ENCODE assay signal across 17 cellular contexts in the genomic region with DNA sequence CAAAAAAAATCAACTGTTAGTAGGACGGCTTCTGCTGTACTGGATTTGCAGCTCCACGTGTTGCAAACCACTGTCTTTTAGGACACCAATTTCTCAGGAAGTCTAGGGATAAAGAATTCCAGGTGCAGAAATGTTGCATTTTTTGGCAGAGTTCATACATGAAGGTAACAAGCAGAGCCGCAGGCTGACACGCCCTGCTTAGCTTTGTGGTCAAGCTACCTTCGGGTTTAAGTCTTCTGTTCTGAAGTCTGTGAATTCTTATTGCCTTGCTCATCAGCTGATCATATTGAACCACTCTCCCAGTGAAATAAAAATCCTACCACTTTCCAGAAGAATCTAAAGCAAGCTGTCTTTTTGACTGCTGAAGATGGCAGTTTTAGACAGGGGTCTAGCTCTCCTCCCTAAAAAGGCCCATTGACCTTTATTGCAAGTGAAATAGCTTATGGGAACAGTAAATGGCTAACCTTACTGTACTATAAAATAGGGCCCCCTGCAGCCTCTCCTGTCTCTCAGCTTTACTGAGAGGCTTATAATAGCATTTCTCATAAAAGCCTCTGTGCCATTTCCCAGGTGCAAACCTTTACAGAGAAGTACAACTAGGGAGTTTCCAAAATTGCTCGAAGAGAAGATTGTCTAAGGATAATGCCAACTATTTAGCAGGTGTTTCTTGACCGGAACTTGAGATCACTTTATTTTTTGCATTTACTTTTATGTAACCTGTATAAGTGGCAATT.
DNase-seq lines count a peak whose midpoint lies in the region; ATAC-seq, FAIRE-seq and TF ChIP-seq lines count a peak whose summit lies in the region.
"Had no signal": no experiment of that assay in that cellular context is flagged by ENCODE, and none has a peak within 500 bp of the region (broad histone marks: within the 10 kb centered on the region; RNA-seq: fewer than 3 reads in every experiment).

No MANE protein-coding gene starts in this region.

- H3K79me1 ChIP-seq in mesendoderm (ENCODE audit: low read length): no peaks in the 10 kb centered on the region

- H3K27ac ChIP-seq in brain microvascular endothelial cell (no peak overlapping the region), mesendoderm (ENCODE audit: low read depth, low read length) (no peak overlapping the region)
- H3K27ac ChIP-seq: adrenal gland, pancreas had no signal

- H3K36me3 ChIP-seq in MG63: no peaks in the 10 kb centered on the region
- H3K36me3 ChIP-seq in brain microvascular endothelial cell (replicated peaks): no peaks in the 10 kb centered on the region
- no peaks in the 10 kb centered on the region for H3K36me3 ChIP-seq in mesendoderm (ENCODE audit: control insufficient read depth, insufficient read depth, low read length)
- H3K36me3 ChIP-seq: adrenal gland, pancreas had no signal

- no peak overlapping the region for H2BK120ac ChIP-seq in mesendoderm (ENCODE audit: low read depth, low read length)

- no peak overlapping the region for H2AK5ac ChIP-seq in mesendoderm (ENCODE audit: low read length)

- no peak overlapping the region for H4K8ac ChIP-seq in mesendoderm (ENCODE audit: low read depth, low read length)

- H4K5ac ChIP-seq in mesendoderm (ENCODE audit: low read length): no peak overlapping the region

- peaks cover 6% of the 10 kb centered on the region for H3K4me1 ChIP-seq in mesendoderm (ENCODE audit: control insufficient read depth, low read depth, low read length)
- H3K4me1 ChIP-seq: adrenal gland, pancreas had no signal

- no peak overlapping the region for H3K23ac ChIP-seq in mesendoderm (ENCODE audit: low read length)

- no peak for TF ChIP-seq POLR2A in GM12891 (IDR thresholded peaks at IDR 0.05; ENCODE audit: low read depth, low read length)

- H3K56ac ChIP-seq in mesendoderm (ENCODE audit: low read length): no peak overlapping the region

- H3K4me3 ChIP-seq in MG63 (no peak overlapping the region), brain microvascular endothelial cell (ENCODE audit: low read depth, low read length) (no peak overlapping the region), mesendoderm (ENCODE audit: low read length) (no peak overlapping the region)
- H3K4me3 ChIP-seq: adrenal gland, pancreas had no signal

- no peak for TF ChIP-seq CTCF in brain microvascular endothelial cell (IDR thresholded peaks at IDR 0.05; ENCODE audit: low read depth, low read length, missing control alignments)

- no peak overlapping the region for H3K9ac ChIP-seq in mesendoderm (ENCODE audit: low read length)

- H2BK5ac ChIP-seq in mesendoderm (ENCODE audit: low read length): no peak overlapping the region

- H3K9me3 ChIP-seq in MG63: no peaks in the 10 kb centered on the region
- H3K9me3 ChIP-seq: adrenal gland, pancreas had no signal

- peak; percentile 67 for DNase-seq in Daoy (ENCODE audit: low read depth)
- peak; percentile 11 for DNase-seq in MG63
- DNase-seq in brain microvascular endothelial cell: peak; percentile 36
- peak; percentile 37 for DNase-seq in mesendoderm
- no peak for DNase-seq in GM12891 (ENCODE audit: insufficient read length, low spot score)
- no peak for DNase-seq in NCI-H748 treated with DMSO at 0.1 percent for 48 hours (lab: John Stamatoyannopoulos, UW)
- no peak for DNase-seq in amniotic stem cell (lab: John Stamatoyannopoulos, UW)
- DNase-seq: adrenal gland, cortex of kidney, DMS53, H9, NCI-H1048, OCI-M1, pancreas, substantia nigra, T-helper 1 cell had no signal

- H3K4me2 ChIP-seq in mesendoderm (ENCODE audit: low read length): no peak overlapping the region

- H3K4ac ChIP-seq in mesendoderm (ENCODE audit: low read depth, low read length): no peak overlapping the region

- H3K79me2 ChIP-seq in mesendoderm (ENCODE audit: control insufficient read depth, insufficient read depth, low read length): no peaks in the 10 kb centered on the region

- H3K27me3 ChIP-seq in MG63 (no peaks in the 10 kb centered on the region), brain microvascular endothelial cell (replicated peaks) (no peaks in the 10 kb centered on the region), mesendoderm (ENCODE audit: insufficient read depth, low read length, poor library complexity) (no peaks in the 10 kb centered on the region)
- H3K27me3 ChIP-seq: adrenal gland, pancreas had no signal

- no CpG with 5 or more reads among the region's 7 CpGs for WGBS in mesendoderm (ENCODE audit: extremely low coverage, insufficient coverage, low lambda C conversion rate)

- FAIRE-seq in GM12891 (lab: Jason Lieb, UNC): no peak
- FAIRE-seq: pancreas had no signal

- peak overlapping the region; percentile 51 for H3K18ac ChIP-seq in mesendoderm (ENCODE audit: low read length)

- H2BK15ac ChIP-seq in mesendoderm (replicated peaks; ENCODE audit: low read depth): peak overlapping the region; percentile 36

- in situ Hi-C loops in brain microvascular endothelial cell (cut with HindIII; ENCODE audit: low pct_ligation_motif_present, low sequenced_read_pairs): no loop called here

- ATAC-seq in GM19452 (IDR thresholded peaks at IDR 0.05; ENCODE audit: unreplicated experiment): no peak
- ATAC-seq: pancreas had no signal

TF ChIP-seq in GM12891, 5 proteins besides CTCF, POLR2A, EP300 and RAD21:
- no peak for TF ChIP-seq SPI1 (IDR thresholded peaks at IDR 0.05; ENCODE audit: low read depth, low read length)
- no peak for TF ChIP-seq POU2F2 (IDR thresholded peaks at IDR 0.05; ENCODE audit: low read depth, low read length)
- no peak for TF ChIP-seq PAX5 (IDR thresholded peaks at IDR 0.05; ENCODE audit: insufficient read depth, low read length, severe bottlenecking)
- no peak for TF ChIP-seq TAF1 (IDR thresholded peaks at IDR 0.05; ENCODE audit: low read depth, low read length)
- no peak for TF ChIP-seq POLR2AphosphoS5 (IDR thresholded peaks at IDR 0.05; ENCODE audit: low read depth, low read length)

Comparison
In these comparisons a context has a peak if more than half of its experiments do, and no peak if none do; other contexts are left out.
1. DNase-seq: peak in Daoy (single experiment), MG63 (single experiment), brain microvascular endothelial cell (single experiment) and mesendoderm (single experiment); none in GM12891 (single experiment), NCI-H748 treated with DMSO at 0.1 percent for 48 hours (single experiment) and amniotic stem cell (single experiment).